In genomic region chr7:29748286-29749099, GRCh38 we compare ENCODE assay signal across 2 cellular contexts.
TF ChIP-seq lines count a peak whose summit lies in the region.

No MANE protein-coding gene starts in this region.

TF ChIP-seq in IMR-90, 13 proteins besides CTCF, POLR2A, EP300 and RAD21:
- TF ChIP-seq FOS (IDR thresholded peaks at IDR 0.05; ENCODE audit: low read depth, low read length) (no peak), SMC3 (IDR thresholded peaks at IDR 0.05; ENCODE audit: low read depth, low read length) (peak; percentile 46)

TF ChIP-seq in neural cell, 6 proteins besides CTCF, POLR2A, EP300 and RAD21 (continued from another document):
- TF ChIP-seq SMC3 (conservative IDR thresholded peaks at IDR 0.05; ENCODE audit: poor library complexity) (peak; percentile 86), EZH2 (IDR thresholded peaks at IDR 0.05; ENCODE audit: borderline replicate concordance, insufficient read depth, low read length, poor library complexity, severe bottlenecking) (no peak), MXI1 (conservative IDR thresholded peaks at IDR 0.05; ENCODE audit: poor library complexity, severe bottlenecking) (no peak), POLR2AphosphoS5 (IDR thresholded peaks at IDR 0.05) (no peak)
- TF ChIP-seq, protein P1, sequence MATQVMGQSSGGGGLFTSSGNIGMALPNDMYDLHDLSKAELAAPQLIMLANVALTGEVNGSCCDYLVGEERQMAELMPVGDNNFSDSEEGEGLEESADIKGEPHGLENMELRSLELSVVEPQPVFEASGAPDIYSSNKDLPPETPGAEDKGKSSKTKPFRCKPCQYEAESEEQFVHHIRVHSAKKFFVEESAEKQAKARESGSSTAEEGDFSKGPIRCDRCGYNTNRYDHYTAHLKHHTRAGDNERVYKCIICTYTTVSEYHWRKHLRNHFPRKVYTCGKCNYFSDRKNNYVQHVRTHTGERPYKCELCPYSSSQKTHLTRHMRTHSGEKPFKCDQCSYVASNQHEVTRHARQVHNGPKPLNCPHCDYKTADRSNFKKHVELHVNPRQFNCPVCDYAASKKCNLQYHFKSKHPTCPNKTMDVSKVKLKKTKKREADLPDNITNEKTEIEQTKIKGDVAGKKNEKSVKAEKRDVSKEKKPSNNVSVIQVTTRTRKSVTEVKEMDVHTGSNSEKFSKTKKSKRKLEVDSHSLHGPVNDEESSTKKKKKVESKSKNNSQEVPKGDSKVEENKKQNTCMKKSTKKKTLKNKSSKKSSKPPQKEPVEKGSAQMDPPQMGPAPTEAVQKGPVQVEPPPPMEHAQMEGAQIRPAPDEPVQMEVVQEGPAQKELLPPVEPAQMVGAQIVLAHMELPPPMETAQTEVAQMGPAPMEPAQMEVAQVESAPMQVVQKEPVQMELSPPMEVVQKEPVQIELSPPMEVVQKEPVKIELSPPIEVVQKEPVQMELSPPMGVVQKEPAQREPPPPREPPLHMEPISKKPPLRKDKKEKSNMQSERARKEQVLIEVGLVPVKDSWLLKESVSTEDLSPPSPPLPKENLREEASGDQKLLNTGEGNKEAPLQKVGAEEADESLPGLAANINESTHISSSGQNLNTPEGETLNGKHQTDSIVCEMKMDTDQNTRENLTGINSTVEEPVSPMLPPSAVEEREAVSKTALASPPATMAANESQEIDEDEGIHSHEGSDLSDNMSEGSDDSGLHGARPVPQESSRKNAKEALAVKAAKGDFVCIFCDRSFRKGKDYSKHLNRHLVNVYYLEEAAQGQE (IDR thresholded peaks at IDR 0.05; ENCODE audit: borderline replicate concordance), result no peak
